In the genomic region with DNA sequence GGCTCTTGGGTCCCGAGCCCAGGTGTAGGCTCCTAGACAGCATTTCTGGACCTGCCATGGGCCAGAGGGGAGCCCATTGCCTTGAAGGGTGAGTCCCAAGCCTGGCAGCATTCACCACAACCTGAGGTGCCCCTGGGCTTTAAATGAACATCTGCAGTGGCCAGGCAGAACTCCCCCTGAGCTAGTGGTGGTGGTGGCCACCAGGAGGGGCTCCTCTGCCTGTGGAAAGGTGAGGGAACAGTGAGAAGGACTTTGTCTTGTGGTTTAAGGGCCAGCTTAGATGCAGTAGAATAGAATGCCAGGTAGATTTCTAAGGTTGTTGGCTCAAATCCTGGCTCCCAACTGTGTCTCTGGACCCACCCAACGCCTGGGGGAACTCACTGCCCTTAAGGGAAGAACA, we compare ENCODE assay signal across 28 cellular contexts. TPM values are rescaled to one million over a fixed set of nuclear protein-coding genes. Genes with fewer than 3 reads are reported as not detected.
"Had no signal": no experiment of that assay in that cellular context is flagged by ENCODE, and none has a peak within 500 bp of the region (broad histone marks: within the 10 kb centered on the region; RNA-seq: fewer than 3 reads in every experiment).

No MANE protein-coding gene starts in this region.

- ATAC-seq: activated T-helper 17 cell treated with anti-CD3 and anti-CD28 coated beads, Interleukin-2, amount 50 U/mL, for 72 hours; body of pancreas; T-helper 17 cell had no signal

- H3K9me3 ChIP-seq: adrenal gland, body of pancreas had no signal

- H3K9me3 Mint-ChIP-seq: activated CD4-positive, alpha-beta memory T cell treated with anti-CD3 and anti-CD28 coated beads, Interleukin-2, amount 10 ng/mL, durations not matched to agents 7 days and 5 days; activated naive CD4-positive, alpha-beta T cell treated with anti-CD3 and anti-CD28 coated beads for 36 hours; activated T-helper 17 cell treated with anti-CD3 and anti-CD28 coated beads, Interleukin-2, amount 50 U/mL, for 72 hours; central memory CD8-positive, alpha-beta T cell had no signal

- H3K27ac ChIP-seq: adrenal gland, body of pancreas had no signal

- H3K36me3 ChIP-seq: adrenal gland had no signal

- H3K4me3 Mint-ChIP-seq: activated CD4-positive, alpha-beta memory T cell treated with anti-CD3 and anti-CD28 coated beads, Interleukin-2, amount 10 ng/mL, durations not matched to agents 7 days and 5 days; activated naive CD4-positive, alpha-beta T cell treated with anti-CD3 and anti-CD28 coated beads for 36 hours; activated naive CD8-positive, alpha-beta T cell; activated T-helper 17 cell treated with anti-CD3 and anti-CD28 coated beads, Interleukin-2, amount 50 U/mL, for 72 hours; central memory CD8-positive, alpha-beta T cell; T-helper 17 cell had no signal

- H3K27ac Mint-ChIP-seq: activated CD4-positive, alpha-beta memory T cell treated with anti-CD3 and anti-CD28 coated beads, Interleukin-2, amount 10 ng/mL, durations not matched to agents 7 days and 5 days; activated naive CD4-positive, alpha-beta T cell treated with anti-CD3 and anti-CD28 coated beads for 36 hours; activated naive CD8-positive, alpha-beta T cell; activated T-helper 17 cell treated with anti-CD3 and anti-CD28 coated beads, Interleukin-2, amount 50 U/mL, for 72 hours had no signal

- H3K4me3 ChIP-seq: adrenal gland, body of pancreas had no signal

- H3K36me3 Mint-ChIP-seq: activated naive CD8-positive, alpha-beta T cell had no signal

- DNase-seq: activated CD4-positive, alpha-beta memory T cell treated with anti-CD3 and anti-CD28 coated beads, Interleukin-2, amount 10 ng/mL, durations not matched to agents 7 days and 5 days; activated CD4-positive, alpha-beta T cell treated with anti-CD3 and anti-CD28 coated beads, Interleukin-2, amount 50 U/mL, for 1 hour; activated CD4-positive, CD25-positive, alpha-beta regulatory T cell; activated gamma-delta T cell; activated naive CD4-positive, alpha-beta T cell treated with anti-CD3 and anti-CD28 coated beads for 36 hours; activated T-cell treated with anti-CD3 and anti-CD28 coated beads for 4 hours; activated T-cell treated with anti-CD3 and anti-CD28 coated beads, Interleukin-2, amount 50 U/mL, for 48 hours; adrenal gland; aorta; body of pancreas; MM.1S; NCI-H1105; NCI-H1436; NCI-H1694 treated with DMSO at 0.1 percent for 48 hours; NCI-H2029 treated with DMSO at 0.1 percent for 48 hours; NCI-H345; NCI-H510A; NCI-H526 treated with DMSO at 0.1 percent for 48 hours; NCI-H82; SIG-M5; T-helper 17 cell; T1000 had no signal

- H3K4me1 ChIP-seq: adrenal gland, body of pancreas had no signal

- H3K4me1 Mint-ChIP-seq: central memory CD8-positive, alpha-beta T cell had no signal

- H3K27me3 ChIP-seq: adrenal gland, body of pancreas had no signal

RNA-seq across cellular contexts. Expression of gene CASR, which starts 55.6 kb away (rescaled TPM):
- total RNA-seq: activated CD8-positive, alpha-beta memory T cell treated with anti-CD3 and anti-CD28 coated beads for 36 hours; activated naive CD4-positive, alpha-beta T cell treated with anti-CD3 and anti-CD28 coated beads for 36 hours; aorta; bronchial epithelial cell; RPMI7951 had no signal
